ENCODE assay signal across 20 cellular contexts in the genomic region with DNA sequence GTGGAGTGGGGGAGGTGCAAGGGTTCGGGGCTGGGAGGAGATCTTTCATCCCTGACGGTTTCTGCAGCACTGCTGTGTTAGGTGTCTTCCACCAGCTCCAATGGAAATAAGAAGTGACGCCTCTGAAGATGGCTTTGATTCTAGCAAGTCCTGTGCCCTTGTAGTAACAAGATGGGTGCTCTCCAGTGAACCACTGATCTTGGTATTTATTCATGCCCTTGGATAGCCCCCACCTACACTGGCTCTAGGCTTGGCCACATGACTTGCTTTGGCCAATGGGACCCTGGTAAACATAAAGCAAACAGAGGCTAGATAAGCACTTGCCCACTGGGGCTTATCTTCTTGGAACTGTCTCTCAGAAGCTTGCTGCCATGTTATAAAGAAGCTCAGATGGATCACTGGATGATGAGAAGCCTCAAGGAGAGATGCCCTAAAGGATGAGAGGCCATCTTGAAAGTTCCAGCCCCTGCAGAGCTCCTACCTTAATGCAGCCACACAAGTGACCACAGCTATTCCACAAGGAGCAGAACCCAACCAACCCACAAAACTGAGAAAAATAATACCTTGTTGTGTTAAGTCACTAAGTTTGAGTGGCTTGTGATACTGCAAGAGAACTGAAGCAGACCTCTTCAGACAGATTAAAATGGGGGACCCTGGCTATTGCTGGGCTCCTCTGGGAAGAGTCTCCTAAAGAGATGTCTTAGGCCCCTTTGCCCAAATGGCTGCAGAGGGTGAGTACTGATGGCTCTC.
"Had no signal": no experiment of that assay in that cellular context is flagged by ENCODE, and none has a peak within 500 bp of the region (broad histone marks: within the 10 kb centered on the region; RNA-seq: fewer than 3 reads in every experiment).

No MANE protein-coding gene starts in this region.

- H3K9me3 ChIP-seq: Peyer's patch, SJCRH30 had no signal

- H3K36me3 ChIP-seq: Peyer's patch, SJCRH30 had no signal

- DNase-seq: KBM-7; MV-4-11; NCI-H1048; NCI-H1105; NCI-H1436 treated with DMSO at 0.1 percent for 48 hours; NCI-H1694; NCI-H187 treated with DMSO at 0.1 percent for 48 hours; NCI-H2029 treated with DMSO at 0.1 percent for 48 hours; NCI-H2171 treated with DMSO at 0.1 percent for 48 hours; NCI-H345; NCI-H446 treated with DMSO at 0.1 percent for 48 hours; NCI-H510A treated with DMSO at 0.1 percent for 48 hours; NCI-H526; NCI-H82; NK-92 treated with Interleukin-12 subunit alpha and Interleukin-12 subunit beta, amount 100 ng/mL, for 24 hours; PC-9; Peyer's patch; SHP77 treated with DMSO at 0.1 percent for 48 hours; SJCRH30 had no signal

- H3K27ac ChIP-seq: PC-9, Peyer's patch, SJCRH30 had no signal

- H3K4me3 ChIP-seq: PC-9, Peyer's patch, SJCRH30 had no signal

- H3K27ac Mint-ChIP-seq: IgD-negative memory B cell had no signal

- H3K4me1 ChIP-seq: Peyer's patch, SJCRH30 had no signal

- H3K4me1 Mint-ChIP-seq: IgD-negative memory B cell had no signal

- H3K36me3 Mint-ChIP-seq: IgD-negative memory B cell had no signal

- H3K4me3 Mint-ChIP-seq: IgD-negative memory B cell had no signal

- H3K27me3 ChIP-seq: Peyer's patch, SJCRH30 had no signal
